In the genomic region with DNA sequence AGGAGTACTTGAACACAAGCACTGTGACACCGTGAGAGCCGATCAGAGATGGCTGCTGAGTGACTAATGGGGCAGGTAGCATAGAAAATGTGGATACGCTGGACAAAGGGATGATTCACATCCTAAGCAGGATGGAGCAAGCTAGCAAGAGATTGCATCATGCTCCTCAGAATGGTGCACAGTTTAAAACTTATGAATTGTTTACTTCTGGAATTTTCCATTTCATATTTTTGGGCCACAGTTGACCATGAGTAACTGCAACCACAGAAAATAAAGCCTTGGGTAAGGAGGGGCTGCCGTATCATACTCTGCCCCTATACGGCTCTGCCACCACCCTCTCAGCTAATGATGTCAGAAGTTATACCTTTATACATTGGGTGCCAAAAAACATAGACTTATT, we compare ENCODE assay signal across 11 cellular contexts. TPM values are rescaled to one million over a fixed set of nuclear protein-coding genes. Genes with fewer than 3 reads are reported as not detected.
DNase-seq lines count a peak whose midpoint lies in the region; ATAC-seq and TF ChIP-seq lines count a peak whose summit lies in the region.
"Had no signal": no experiment of that assay in that cellular context is flagged by ENCODE, and none has a peak within 500 bp of the region (broad histone marks: within the 10 kb centered on the region; RNA-seq: fewer than 3 reads in every experiment).

No MANE protein-coding gene starts in this region.

- 73 to 81% methylated on average over 5 of the region's 5 CpGs for WGBS in body of pancreas, 2 donors
- WGBS in esophagus muscularis mucosa: 62% methylated on average over 5 of the region's 5 CpGs

- intact Hi-C loops in body of pancreas (cut with DNase I) (no loop called here), esophagus muscularis mucosa (cut with DNase I) (no loop called here)

- peaks cover 6% of the 10 kb centered on the region for H3K9me3 Mint-ChIP-seq in activated naive CD8-positive, alpha-beta T cell (ENCODE audit: low read depth)
- H3K9me3 Mint-ChIP-seq in glutamatergic neuron (ENCODE audit: unreplicated experiment): peaks cover 10% of the 10 kb centered on the region

- H3K4me1 ChIP-seq in body of pancreas (no peaks in the 10 kb centered on the region), esophagus muscularis mucosa (no peaks in the 10 kb centered on the region)

- H3K9me3 ChIP-seq in AG04450 (ENCODE audit: control insufficient read depth, insufficient read depth, low read length): peaks cover 22% of the 10 kb centered on the region
- H3K9me3 ChIP-seq in body of pancreas: peaks cover 0 to 6% (median 0%) of the 10 kb centered on the region in 3 donors
- H3K9me3 ChIP-seq in esophagus muscularis mucosa: peaks cover 0 to 11% (median 3%) of the 10 kb centered on the region in 4 donors

- no peak for TF ChIP-seq CTCF in AG04450 (IDR thresholded peaks at IDR 0.05; ENCODE audit: low read depth, low read length)
- no peak for TF ChIP-seq CTCF in glutamatergic neuron (IDR thresholded peaks at IDR 0.05; ENCODE audit: partially characterized antibody, unreplicated experiment)
- TF ChIP-seq CTCF in body of pancreas (IDR thresholded peaks at IDR 0.05): no peak
- TF ChIP-seq CTCF in esophagus muscularis mucosa (IDR thresholded peaks at IDR 0.05): no peak

- H3K4me1 Mint-ChIP-seq in activated naive CD8-positive, alpha-beta T cell (ENCODE audit: low read depth): no peaks in the 10 kb centered on the region
- no peaks in the 10 kb centered on the region for H3K4me1 Mint-ChIP-seq in glutamatergic neuron (ENCODE audit: low read depth, unreplicated experiment)

- TF ChIP-seq POLR2A in body of pancreas (IDR thresholded peaks at IDR 0.05): no peak
- no peak for TF ChIP-seq POLR2A in esophagus muscularis mucosa (IDR thresholded peaks at IDR 0.05; ENCODE audit: low read depth)

- peak overlapping the region; percentile 82 for H3K27ac ChIP-seq in AG04450 (ENCODE audit: low read depth, low read length)
- no peak overlapping the region for H3K27ac ChIP-seq in body of pancreas
- H3K27ac ChIP-seq in esophagus muscularis mucosa (replicated peaks in 1 of 4): no peak overlapping the region

- no peaks in the 10 kb centered on the region for H3K27me3 ChIP-seq in AG04450 (ENCODE audit: control insufficient read depth, insufficient read depth, low read length)
- no peaks in the 10 kb centered on the region for H3K27me3 ChIP-seq in body of pancreas
- H3K27me3 ChIP-seq in esophagus muscularis mucosa: no peaks in the 10 kb centered on the region

- H3K27ac Mint-ChIP-seq in activated naive CD8-positive, alpha-beta T cell: peak overlapping the region; percentile 16
- no peak overlapping the region for H3K27ac Mint-ChIP-seq in glutamatergic neuron (ENCODE audit: unreplicated experiment)
- H3K27ac Mint-ChIP-seq: progenitor cell of endocrine pancreas had no signal

- ATAC-seq in body of pancreas (no peak), HG02642 (IDR thresholded peaks at IDR 0.05; ENCODE audit: poor library complexity, unreplicated experiment) (no peak)

- H3K4me3 ChIP-seq in AG04450 (ENCODE audit: low read depth, low read length): no peak overlapping the region
- H3K4me3 ChIP-seq in body of pancreas: no peak overlapping the region
- H3K4me3 ChIP-seq in esophagus muscularis mucosa: no peak overlapping the region

- peaks cover 1% of the 10 kb centered on the region for H3K27me3 Mint-ChIP-seq in activated naive CD8-positive, alpha-beta T cell
- H3K27me3 Mint-ChIP-seq in glutamatergic neuron (ENCODE audit: unreplicated experiment): no peaks in the 10 kb centered on the region
- H3K27me3 Mint-ChIP-seq: progenitor cell of endocrine pancreas had no signal

- POLR2A ChIA-PET in AG04450 (lab: Yijun Ruan, JAX): interaction anchor here (1.4 to 1.8 kb wide), 2 partner anchors 17 to 28 kb away, joined by 3 to 5 read pairs; a partner anchor contains a TSS

- no peak for TF ChIP-seq EP300 in esophagus muscularis mucosa (IDR thresholded peaks at IDR 0.05)

- H3K36me3 ChIP-seq in body of pancreas (replicated peaks in 1 of 2; ENCODE audit: insufficient read depth in 1 of 2, low read depth in 2 of 2) (no peaks in the 10 kb centered on the region), esophagus muscularis mucosa (no peaks in the 10 kb centered on the region)

- H3K4me3 Mint-ChIP-seq in activated naive CD8-positive, alpha-beta T cell: no peak overlapping the region
- no peak overlapping the region for H3K4me3 Mint-ChIP-seq in glutamatergic neuron (ENCODE audit: unreplicated experiment)

- DNase-seq in AG04450 (ENCODE audit: low read depth, low spot score): peak; percentile 85
- DNase-seq in HPDE6-E6E7 (ENCODE audit: extremely low spot score): peak; percentile 84
- DNase-seq in iris pigment epithelial cell (ENCODE audit: low read depth): peak; percentile 98
- no peak for DNase-seq in glutamatergic neuron
- DNase-seq in body of pancreas: no peak
- no peak for DNase-seq in esophagus muscularis mucosa (ENCODE audit: extremely low spot score)
- DNase-seq: activated T-cell treated with anti-CD3 and anti-CD28 coated beads, Interleukin-2, amount 50 U/mL, for 48 hours; SHP77 treated with DMSO at 0.1 percent for 48 hours had no signal

- CTCF ChIA-PET in AG04450 (lab: Charles Lee): interaction anchor here (2.6 kb wide), 1 partner anchor 29 kb away, joined by 9 read pairs; no protein-coding TSS in a partner anchor

- H3K36me3 Mint-ChIP-seq in activated naive CD8-positive, alpha-beta T cell: peaks cover 5% of the 10 kb centered on the region
- peaks cover 21% of the 10 kb centered on the region for H3K36me3 Mint-ChIP-seq in glutamatergic neuron (ENCODE audit: unreplicated experiment)

RNA-seq across cellular contexts. Expression of a gene that starts 23.3 kb away (rescaled TPM):
- polyA plus RNA-seq in AG04450 (2011; rRNA removed): 81.3 and 109 TPM in 2 replicates
- 91.3 and 104 TPM in 2 replicates for polyA minus RNA-seq in AG04450 (2011; rRNA and poly(A)+ RNA removed)
- total RNA-seq in glutamatergic neuron (ENCODE audit: unreplicated experiment) (110 TPM), body of pancreas (100 to 1,000 TPM in 1 of 2 donors, 10 to 100 TPM in 1; 87.2 to 147 TPM), esophagus muscularis mucosa (10 to 100 TPM; 57.4 to 78.1 (median 68.1) TPM)

RNA-seq across cellular contexts. Expression of a gene that starts 27.8 kb away (rescaled TPM):
- polyA plus RNA-seq in AG04450 (2011; rRNA removed): 365 and 477 TPM in 2 replicates
- 177 and 257 TPM in 2 replicates for polyA minus RNA-seq in AG04450 (2011; rRNA and poly(A)+ RNA removed)
- total RNA-seq in glutamatergic neuron (ENCODE audit: unreplicated experiment): 232 TPM
- 100 to 1,000 TPM in 1 of 2 donors, 10 to 100 TPM in 1; 85.6 to 234 TPM for total RNA-seq in body of pancreas
- total RNA-seq in esophagus muscularis mucosa: 100 to 1,000 TPM; 118 to 237 (median 159) TPM

Comparison
In these comparisons a context has a peak if more than half of its experiments do, and no peak if none do; other contexts are left out.
1. DNase-seq: peak in AG04450 (single experiment), HPDE6-E6E7 (single experiment) and iris pigment epithelial cell (single experiment); none in glutamatergic neuron (single experiment), body of pancreas (0 of 4) and esophagus muscularis mucosa (single experiment).